In the genomic region with DNA sequence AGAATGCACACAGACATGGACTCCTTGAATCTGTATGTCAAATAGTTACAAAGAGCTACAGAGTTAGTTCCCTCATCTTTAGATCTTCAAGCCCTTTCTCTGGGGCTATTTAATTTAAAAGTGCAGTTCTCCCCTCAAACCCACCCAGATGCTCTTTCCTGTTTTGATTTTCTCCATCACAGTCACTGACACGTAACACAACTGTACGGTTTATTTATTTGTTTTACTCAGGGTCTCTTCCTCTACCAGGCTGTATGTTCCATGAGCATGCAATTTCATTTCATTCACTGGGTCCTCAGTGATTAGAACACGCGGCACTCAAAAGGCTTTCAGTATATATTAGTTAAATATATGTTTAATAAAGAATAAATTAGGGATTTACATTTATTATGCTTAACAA, we compare ENCODE assay signal across 16 cellular contexts.
DNase-seq lines count a peak whose midpoint lies in the region; ATAC-seq, FAIRE-seq and TF ChIP-seq lines count a peak whose summit lies in the region.
"Had no signal": no experiment of that assay in that cellular context is flagged by ENCODE, and none has a peak within 500 bp of the region (broad histone marks: within the 10 kb centered on the region; RNA-seq: fewer than 3 reads in every experiment).

No MANE protein-coding gene starts in this region.

- no peaks in the 10 kb centered on the region for H4K20me1 ChIP-seq in BLaER1

- H3K4me1 ChIP-seq in BLaER1 (peaks cover 60% of the 10 kb centered on the region), lower lobe of right lung (peaks cover 22% of the 10 kb centered on the region)

- H3K36me3 ChIP-seq in BLaER1 (no peaks in the 10 kb centered on the region), lower lobe of right lung (no peaks in the 10 kb centered on the region), H7 (replicated peaks; ENCODE audit: control insufficient read depth, insufficient read depth, low read length) (no peaks in the 10 kb centered on the region)
- H3K36me3 ChIP-seq: gastrocnemius medialis had no signal

- POLR2A ChIA-PET in activated CD8-positive, alpha-beta T cell treated with anti-CD3 and anti-CD28 coated beads for 36 hours (lab: Charles Lee), result interaction anchor here (0.5 to 13.3 kb wide), 10 partner anchors 8 to 717 kb away, joined by 3 to 154 read pairs (median 4); a partner anchor contains a TSS

- peaks cover 9% of the 10 kb centered on the region; the same call in 1 of the 2 replicates for H3K9me3 ChIP-seq in BLaER1
- no peaks in the 10 kb centered on the region for H3K9me3 ChIP-seq in lower lobe of right lung
- H3K9me3 ChIP-seq: gastrocnemius medialis had no signal

- DNase-seq in GM18507 (ENCODE audit: extremely low spot score, insufficient read length, low read depth), result no peak
- no peak for DNase-seq in activated CD8-positive, alpha-beta T cell treated with anti-CD3 and anti-CD28 coated beads for 36 hours
- DNase-seq in lower lobe of right lung, result no peak
- no peak for DNase-seq in medulla oblongata (ENCODE audit: extremely low spot score)
- no peak for DNase-seq in H7
- DNase-seq in stimulated activated CD4-positive, alpha-beta T cell treated with anti-CD3 and anti-CD28 coated beads, Interleukin-4, amount 100 ng/mL, for 1 hour, result no peak
- DNase-seq: activated CD4-positive, CD25-positive, alpha-beta regulatory T cell; activated effector memory CD4-positive, alpha-beta T cell treated with Interleukin-2 at 50 U/mL for 16 hours; endodermal cell; gastrocnemius medialis; NCI-H1105; trophoblast cell had no signal

- H3K27ac ChIP-seq in BLaER1, result peak overlapping the region; percentile 86
- H3K27ac ChIP-seq in lower lobe of right lung, result peak overlapping the region; percentile 12
- H3K27ac ChIP-seq: gastrocnemius medialis had no signal

- TF ChIP-seq CTCF in activated CD8-positive, alpha-beta T cell treated with anti-CD3 and anti-CD28 coated beads for 36 hours (IDR thresholded peaks at IDR 0.05), result no peak
- TF ChIP-seq CTCF in lower lobe of right lung (IDR thresholded peaks at IDR 0.05), result no peak

- peaks cover 52% of the 10 kb centered on the region for H3K36me3 Mint-ChIP-seq in activated CD8-positive, alpha-beta T cell treated with anti-CD3 and anti-CD28 coated beads for 36 hours (ENCODE audit: low read depth)

- peaks cover 2% of the 10 kb centered on the region for H3K9me3 Mint-ChIP-seq in activated CD8-positive, alpha-beta T cell treated with anti-CD3 and anti-CD28 coated beads for 36 hours
- H3K9me3 Mint-ChIP-seq: endodermal cell had no signal

- FAIRE-seq in GM18507 (lab: Jason Lieb, UNC), result peak; percentile 47
- FAIRE-seq: bronchial epithelial cell had no signal

- peak overlapping the region; percentile 90 for H3K27ac Mint-ChIP-seq in activated CD8-positive, alpha-beta T cell treated with anti-CD3 and anti-CD28 coated beads for 36 hours
- H3K27ac Mint-ChIP-seq: endodermal cell, progenitor cell of endocrine pancreas had no signal

- CTCF ChIA-PET in activated CD8-positive, alpha-beta T cell treated with anti-CD3 and anti-CD28 coated beads for 36 hours (lab: Charles Lee), result interaction anchor here (1.0 to 4.9 kb wide), 6 partner anchors 9 to 91 kb away, joined by 3 to 31 read pairs (median 6); no protein-coding TSS in a partner anchor

- peak overlapping the region; percentile 83 for H3K4me2 ChIP-seq in BLaER1

- peak overlapping the region; percentile 78 for H3K4me3 Mint-ChIP-seq in activated CD8-positive, alpha-beta T cell treated with anti-CD3 and anti-CD28 coated beads for 36 hours
- H3K4me3 Mint-ChIP-seq: endodermal cell had no signal

- intact Hi-C loops in activated CD8-positive, alpha-beta T cell treated with anti-CD3 and anti-CD28 coated beads for 36 hours (cut with micrococcal nuclease), result loop anchor here (5.0 kb wide), 2 partner anchors 35 to 55 kb away; no protein-coding TSS in a partner anchor
- intact Hi-C loops in lower lobe of right lung (cut with DNase I), result no loop called here

- peak overlapping the region; percentile 85; the same call in 1 of the 2 replicates for H3K9ac ChIP-seq in BLaER1

- H3K27me3 ChIP-seq in BLaER1 (no peaks in the 10 kb centered on the region), lower lobe of right lung (ENCODE audit: low read depth) (no peaks in the 10 kb centered on the region), H7 (ENCODE audit: control insufficient read depth, insufficient read depth, low read length) (no peaks in the 10 kb centered on the region)
- H3K27me3 ChIP-seq: gastrocnemius medialis had no signal

- H3K4me3 ChIP-seq in BLaER1 (peak overlapping the region; percentile 77), lower lobe of right lung (no peak overlapping the region), H7 (ENCODE audit: insufficient read depth, low read depth, low read length) (no peak overlapping the region)
- H3K4me3 ChIP-seq: gastrocnemius medialis had no signal

- H3K4me1 Mint-ChIP-seq in activated CD8-positive, alpha-beta T cell treated with anti-CD3 and anti-CD28 coated beads for 36 hours (ENCODE audit: low read depth), result peaks cover 59% of the 10 kb centered on the region
- H3K4me1 Mint-ChIP-seq: endodermal cell had no signal

- ATAC-seq in activated CD8-positive, alpha-beta T cell treated with anti-CD3 and anti-CD28 coated beads for 36 hours, result no peak
- no peak for ATAC-seq in lower lobe of right lung
- ATAC-seq in GM19328 (IDR thresholded peaks at IDR 0.05; ENCODE audit: unreplicated experiment), result no peak
- ATAC-seq: gastrocnemius medialis had no signal

- no peaks in the 10 kb centered on the region for H3K27me3 Mint-ChIP-seq in activated CD8-positive, alpha-beta T cell treated with anti-CD3 and anti-CD28 coated beads for 36 hours
